In the genomic region with DNA sequence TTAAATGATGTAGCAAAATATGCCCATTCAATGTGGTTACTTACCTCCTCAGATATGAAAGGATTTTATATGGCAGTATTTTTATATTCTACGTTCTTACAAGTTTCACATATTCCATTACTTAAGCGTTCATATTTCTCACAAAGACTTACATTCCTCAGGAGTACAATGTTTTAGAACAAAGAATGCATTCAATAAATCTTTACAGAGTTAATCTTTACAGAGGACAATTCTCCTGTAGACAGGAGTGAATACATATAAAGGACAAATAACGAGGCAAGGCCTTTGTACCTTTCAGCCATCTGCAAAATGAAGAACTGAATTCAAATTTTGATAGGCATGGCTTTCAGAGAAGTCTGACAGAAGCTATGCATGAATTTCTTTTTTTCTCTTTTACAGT, we compare ENCODE assay signal across 19 cellular contexts. TPM values are rescaled to one million over a fixed set of nuclear protein-coding genes. Genes with fewer than 3 reads are reported as not detected.
DNase-seq lines count a peak whose midpoint lies in the region; ATAC-seq, FAIRE-seq and TF ChIP-seq lines count a peak whose summit lies in the region.
"Had no signal": no experiment of that assay in that cellular context is flagged by ENCODE, and none has a peak within 500 bp of the region (broad histone marks: within the 10 kb centered on the region; RNA-seq: fewer than 3 reads in every experiment).

No MANE protein-coding gene starts in this region.

- no peak for DNase-seq in activated T-cell treated with anti-CD3 and anti-CD28 coated beads, Interleukin-2, amount 50 U/mL, for 24 hours
- DNase-seq in activated T-cell treated with anti-CD3 and anti-CD28 coated beads for 4 hours: no peak
- DNase-seq in CD8-positive, alpha-beta T cell: no peak
- no peak for DNase-seq in naive thymus-derived CD4-positive, alpha-beta T cell
- DNase-seq in activated gamma-delta T cell (lab: John Stamatoyannopoulos, UW): no peak
- no peak for DNase-seq in GM19239 (ENCODE audit: insufficient read length, low spot score)
- DNase-seq: GM23248, MV-4-11, NCI-H1417 treated with DMSO at 0.1 percent for 48 hours, NCI-H2029, NCI-H2171 treated with DMSO at 0.1 percent for 48 hours had no signal

- CTCF ChIA-PET in CD8-positive, alpha-beta T cell (lab: Charles Lee): interaction anchor here (1.3 to 2.5 kb wide), 2 partner anchors 12 to 21 kb away, joined by 4 to 16 read pairs; no protein-coding TSS in a partner anchor
- CTCF ChIA-PET in naive thymus-derived CD4-positive, alpha-beta T cell (lab: Charles Lee): no interaction called here

- no peaks in the 10 kb centered on the region for H3K27me3 Mint-ChIP-seq in activated T-cell treated with anti-CD3 and anti-CD28 coated beads, Interleukin-2, amount 50 U/mL, for 24 hours
- no peaks in the 10 kb centered on the region for H3K27me3 Mint-ChIP-seq in CD8-positive, alpha-beta T cell (ENCODE audit: low read depth)
- H3K27me3 Mint-ChIP-seq in activated T-helper 17 cell treated with anti-CD3 and anti-CD28 coated beads, Interleukin-2, amount 50 U/mL, for 72 hours: no peaks in the 10 kb centered on the region
- H3K27me3 Mint-ChIP-seq in naive thymus-derived CD4-positive, alpha-beta T cell: no peaks in the 10 kb centered on the region

- peaks cover 59% of the 10 kb centered on the region for H3K4me1 ChIP-seq in CD8-positive, alpha-beta T cell (ENCODE audit: insufficient read depth, low read length)
- H3K4me1 ChIP-seq in naive thymus-derived CD4-positive, alpha-beta T cell (ENCODE audit: control insufficient read depth in 2 of 2, insufficient read depth in 2 of 2, low read length in 2 of 2): peaks cover 50 to 53% of the 10 kb centered on the region in 2 donors

- H3K9me3 ChIP-seq in CD8-positive, alpha-beta T cell (ENCODE audit: low read length): no peaks in the 10 kb centered on the region
- H3K9me3 ChIP-seq in naive thymus-derived CD4-positive, alpha-beta T cell (ENCODE audit: control insufficient read depth in 2 of 3, low read length in 3 of 3): no peaks in the 10 kb centered on the region

- H3K4me1 Mint-ChIP-seq in activated T-cell treated with anti-CD3 and anti-CD28 coated beads, Interleukin-2, amount 50 U/mL, for 24 hours (ENCODE audit: low read depth): peaks cover 62% of the 10 kb centered on the region
- peaks cover 64% of the 10 kb centered on the region for H3K4me1 Mint-ChIP-seq in CD8-positive, alpha-beta T cell (ENCODE audit: low read depth)
- peaks cover 26% of the 10 kb centered on the region for H3K4me1 Mint-ChIP-seq in activated T-helper 17 cell treated with anti-CD3 and anti-CD28 coated beads, Interleukin-2, amount 50 U/mL, for 72 hours
- peaks cover 26 to 68% (median 61%) of the 10 kb centered on the region in 7 donors for H3K4me1 Mint-ChIP-seq in naive thymus-derived CD4-positive, alpha-beta T cell

- no peak for TF ChIP-seq CTCF in CD8-positive, alpha-beta T cell (IDR thresholded peaks at IDR 0.05)

- H3K4me3 ChIP-seq in CD8-positive, alpha-beta T cell (ENCODE audit: low read depth, low read length): no peak overlapping the region
- H3K4me3 ChIP-seq in naive thymus-derived CD4-positive, alpha-beta T cell (ENCODE audit: low read length): peak overlapping the region; percentile 6
- H3K4me3 ChIP-seq: GM23248 had no signal

- H3K27me3 ChIP-seq in CD8-positive, alpha-beta T cell (ENCODE audit: insufficient read depth, low read length): no peaks in the 10 kb centered on the region
- H3K27me3 ChIP-seq in naive thymus-derived CD4-positive, alpha-beta T cell (ENCODE audit: control insufficient read depth in 2 of 2, insufficient read depth in 2 of 2, low read length in 2 of 2): no peaks in the 10 kb centered on the region

- intact Hi-C loops in CD8-positive, alpha-beta T cell (cut with DNase I, micrococcal nuclease): loop anchor here in 1 of 2 experiments (2.0 kb wide), 1 partner anchor 15 kb away; no protein-coding TSS in a partner anchor
- intact Hi-C loops in naive thymus-derived CD4-positive, alpha-beta T cell (cut with micrococcal nuclease): loop anchor here in 1 of 2 donors (1.0 kb wide), 2 partner anchors 8 to 22 kb away; no protein-coding TSS in a partner anchor

- H3K27ac ChIP-seq in CD8-positive, alpha-beta T cell (ENCODE audit: low read depth, low read length): peak overlapping the region; percentile 26
- no peak overlapping the region for H3K27ac ChIP-seq in naive thymus-derived CD4-positive, alpha-beta T cell (ENCODE audit: low read depth, low read length)
- H3K27ac ChIP-seq: GM23248 had no signal

- peak overlapping the region; percentile 32 for H3K4me3 Mint-ChIP-seq in activated T-cell treated with anti-CD3 and anti-CD28 coated beads, Interleukin-2, amount 50 U/mL, for 24 hours
- peak overlapping the region; percentile 72 for H3K4me3 Mint-ChIP-seq in CD8-positive, alpha-beta T cell
- H3K4me3 Mint-ChIP-seq in activated T-helper 17 cell treated with anti-CD3 and anti-CD28 coated beads, Interleukin-2, amount 50 U/mL, for 72 hours: peak overlapping the region; percentile 53
- H3K4me3 Mint-ChIP-seq in naive thymus-derived CD4-positive, alpha-beta T cell: peak overlapping the region in 8 of 10 donors; percentile 29 to 83 (median 62)
- H3K4me3 Mint-ChIP-seq: CD14-positive monocyte had no signal

- no peaks in the 10 kb centered on the region for H3K36me3 ChIP-seq in CD8-positive, alpha-beta T cell (ENCODE audit: insufficient read depth, low read length)
- no peaks in the 10 kb centered on the region for H3K36me3 ChIP-seq in naive thymus-derived CD4-positive, alpha-beta T cell (ENCODE audit: control insufficient read depth in 2 of 3, insufficient read depth in 3 of 3, low read length in 3 of 3)

- POLR2A ChIA-PET in CD8-positive, alpha-beta T cell (lab: Charles Lee): interaction anchor here (1.0 to 10.8 kb wide), 3 partner anchors 10 to 21 kb away, joined by 3 to 84 read pairs (median 3); no protein-coding TSS in a partner anchor
- POLR2A ChIA-PET in naive thymus-derived CD4-positive, alpha-beta T cell (lab: Charles Lee): interaction anchor here (5.4 to 5.6 kb wide), 2 partner anchors 11 to 22 kb away, joined by 29 to 53 read pairs; no protein-coding TSS in a partner anchor

- no peak for ATAC-seq in CD8-positive, alpha-beta T cell
- ATAC-seq in activated T-helper 17 cell treated with anti-CD3 and anti-CD28 coated beads, Interleukin-2, amount 50 U/mL, for 72 hours (replicated peaks): no peak
- ATAC-seq in naive thymus-derived CD4-positive, alpha-beta T cell: no peak
- no peak for ATAC-seq in HG03196 (IDR thresholded peaks at IDR 0.05; ENCODE audit: unreplicated experiment)
- ATAC-seq: HCT116 had no signal

- no peak for FAIRE-seq in GM19239 (lab: Jason Lieb, UNC)
- FAIRE-seq: D721Med, HTR-8/SVneo had no signal

- peaks cover 4% of the 10 kb centered on the region for H3K36me3 Mint-ChIP-seq in activated T-cell treated with anti-CD3 and anti-CD28 coated beads, Interleukin-2, amount 50 U/mL, for 24 hours (ENCODE audit: low read depth)
- H3K36me3 Mint-ChIP-seq in CD8-positive, alpha-beta T cell: peaks cover 2% of the 10 kb centered on the region
- H3K36me3 Mint-ChIP-seq in activated T-helper 17 cell treated with anti-CD3 and anti-CD28 coated beads, Interleukin-2, amount 50 U/mL, for 72 hours (ENCODE audit: low read depth): no peaks in the 10 kb centered on the region
- peaks cover 0 to 7% (median 0%) of the 10 kb centered on the region in 5 donors for H3K36me3 Mint-ChIP-seq in naive thymus-derived CD4-positive, alpha-beta T cell
- H3K36me3 Mint-ChIP-seq: CD14-positive monocyte had no signal

- no peaks in the 10 kb centered on the region for H3K9me3 Mint-ChIP-seq in activated T-cell treated with anti-CD3 and anti-CD28 coated beads, Interleukin-2, amount 50 U/mL, for 24 hours
- H3K9me3 Mint-ChIP-seq in CD8-positive, alpha-beta T cell: no peaks in the 10 kb centered on the region
- no peaks in the 10 kb centered on the region for H3K9me3 Mint-ChIP-seq in activated T-helper 17 cell treated with anti-CD3 and anti-CD28 coated beads, Interleukin-2, amount 50 U/mL, for 72 hours
- H3K9me3 Mint-ChIP-seq in naive thymus-derived CD4-positive, alpha-beta T cell: peaks cover 0 to 7% (median 0%) of the 10 kb centered on the region in 11 donors

- peak overlapping the region; percentile 82 for H3K27ac Mint-ChIP-seq in activated T-cell treated with anti-CD3 and anti-CD28 coated beads, Interleukin-2, amount 50 U/mL, for 24 hours
- peak overlapping the region; percentile 87 for H3K27ac Mint-ChIP-seq in CD8-positive, alpha-beta T cell
- peak overlapping the region; percentile 69 for H3K27ac Mint-ChIP-seq in activated T-helper 17 cell treated with anti-CD3 and anti-CD28 coated beads, Interleukin-2, amount 50 U/mL, for 72 hours
- H3K27ac Mint-ChIP-seq in naive thymus-derived CD4-positive, alpha-beta T cell: peak overlapping the region in 8 of 9 donors; percentile 68 to 89 (median 79)

RNA-seq across cellular contexts. Expression of a gene that starts 1.9 kb away (rescaled TPM):
- total RNA-seq in CD8-positive, alpha-beta T cell: 1 to 10 TPM; 1.6 TPM
- total RNA-seq in activated T-helper 17 cell treated with anti-CD3 and anti-CD28 coated beads, Interleukin-2, amount 50 U/mL, for 72 hours: under 1 TPM; 0.15 to 0.29 TPM
- under 1 TPM; 0.27 to 0.65 (median 0.61) TPM for total RNA-seq in naive thymus-derived CD4-positive, alpha-beta T cell
- under 1 TPM in 1 of 2 donors, not detected in 1; 0.35 TPM for polyA plus RNA-seq in naive thymus-derived CD4-positive, alpha-beta T cell
- total RNA-seq: A673, GM23248, NCI-H460 had no signal
- polyA plus RNA-seq: CD14-positive monocyte, GM23248 had no signal

RNA-seq across cellular contexts. Expression of a gene that starts 56.6 kb away (rescaled TPM):
- not detected for total RNA-seq in CD8-positive, alpha-beta T cell
- not detected for total RNA-seq in activated T-helper 17 cell treated with anti-CD3 and anti-CD28 coated beads, Interleukin-2, amount 50 U/mL, for 72 hours
- not detected for total RNA-seq in naive thymus-derived CD4-positive, alpha-beta T cell
- polyA plus RNA-seq in naive thymus-derived CD4-positive, alpha-beta T cell: not detected
- total RNA-seq: A673, GM23248, NCI-H460 had no signal
- polyA plus RNA-seq: CD14-positive monocyte, GM23248 had no signal

RNA-seq across cellular contexts. Expression of a gene that starts 58.4 kb away (rescaled TPM):
- total RNA-seq in CD8-positive, alpha-beta T cell: 1 to 10 TPM; 8.7 to 9.8 TPM
- 10 to 100 TPM; 21.5 to 53.0 TPM for total RNA-seq in activated T-helper 17 cell treated with anti-CD3 and anti-CD28 coated beads, Interleukin-2, amount 50 U/mL, for 72 hours
- 10 to 100 TPM in 1 of 5 experiments, 1 to 10 TPM in 4; 1.3 to 14.9 (median 3.8) TPM for total RNA-seq in naive thymus-derived CD4-positive, alpha-beta T cell
- polyA plus RNA-seq in naive thymus-derived CD4-positive, alpha-beta T cell: 1 to 10 TPM in 1 of 2 donors, under 1 TPM in 1; 0.63 to 2.8 TPM
- total RNA-seq: A673, GM23248, NCI-H460 had no signal
- polyA plus RNA-seq: GM23248 had no signal
